1 cellular context compared by ENCODE assay signal in the genomic region with DNA sequence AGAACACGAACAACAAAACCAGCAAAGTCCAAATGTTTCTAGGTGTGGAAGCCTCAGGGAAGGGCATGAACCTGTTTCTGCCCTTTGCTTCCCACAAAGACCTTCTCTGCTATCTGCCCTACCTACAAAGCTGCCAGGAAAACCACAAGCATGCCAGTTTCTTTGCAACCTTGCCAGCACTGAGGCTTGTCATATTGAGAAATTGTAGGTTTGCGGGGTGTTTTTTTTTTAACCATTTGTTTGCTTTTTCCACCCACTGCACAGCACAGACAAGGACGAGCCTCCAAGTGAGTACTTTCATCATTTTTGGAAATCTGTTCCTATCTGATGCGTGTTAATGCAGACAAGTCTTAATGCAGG.
TF ChIP-seq lines count a peak whose summit lies in the region.

No MANE protein-coding gene starts in this region.

TF ChIP-seq in GM23338, 12 proteins besides CTCF, POLR2A, EP300 and RAD21 (continued from another document):
- TF ChIP-seq ZNF331 (CRISPR knock-in tag; IDR thresholded peaks at IDR 0.05; ENCODE audit: low read depth): no peak
